In the genomic region with DNA sequence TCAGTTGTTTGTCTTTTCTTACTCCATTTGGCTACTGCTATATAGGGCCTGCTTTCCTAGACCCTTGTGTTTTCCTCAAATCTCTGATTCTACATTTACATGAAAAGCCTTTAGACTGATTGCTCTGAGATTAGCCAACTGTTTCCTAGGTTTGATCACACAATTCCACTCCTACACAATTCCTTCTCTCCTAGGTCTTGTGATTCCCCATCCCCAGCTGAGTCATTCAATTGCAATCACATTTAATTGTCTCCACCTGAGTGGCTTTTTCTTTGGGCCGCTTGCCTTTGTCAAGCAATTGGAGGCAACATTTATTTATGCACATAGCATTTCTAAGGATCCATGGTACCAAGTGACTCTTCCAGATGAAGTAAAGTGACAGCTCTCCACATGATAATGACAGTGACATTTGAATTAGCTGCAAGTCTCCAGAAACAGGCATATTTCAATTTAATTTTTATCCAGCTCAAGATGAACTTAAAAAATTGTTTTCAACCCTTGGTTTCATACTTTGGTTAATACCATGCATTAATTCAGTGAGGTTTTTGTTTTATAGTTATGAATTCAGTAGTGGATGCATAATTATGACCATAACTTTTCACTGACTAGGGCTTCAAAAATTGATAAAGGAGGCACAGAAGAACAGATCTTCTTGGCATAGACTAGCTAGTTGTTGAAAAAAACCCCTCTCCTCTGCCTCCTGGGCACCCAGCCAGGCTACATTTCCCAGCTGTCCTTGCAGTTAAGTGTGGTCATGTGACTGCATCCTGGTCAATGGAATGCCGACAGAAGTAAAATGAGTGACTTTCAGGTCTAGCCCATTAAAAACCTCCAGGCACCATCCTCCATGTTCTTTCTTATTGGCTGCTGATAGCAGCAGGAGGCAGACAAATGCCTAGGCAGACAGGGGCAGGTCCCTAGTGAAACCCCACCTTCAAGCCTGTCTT, we compare ENCODE assay signal across 10 cellular contexts.
DNase-seq lines count a peak whose midpoint lies in the region; ATAC-seq and TF ChIP-seq lines count a peak whose summit lies in the region.
"Had no signal": no experiment of that assay in that cellular context is flagged by ENCODE, and none has a peak within 500 bp of the region (broad histone marks: within the 10 kb centered on the region; RNA-seq: fewer than 3 reads in every experiment).

No MANE protein-coding gene starts in this region.

- ATAC-seq in GM21723 (IDR thresholded peaks at IDR 0.05; ENCODE audit: unreplicated experiment) (no peak), HG02938 (IDR thresholded peaks at IDR 0.05; ENCODE audit: unreplicated experiment) (no peak), GM18511 (IDR thresholded peaks at IDR 0.05; ENCODE audit: unreplicated experiment) (no peak)

- H3K36me3 ChIP-seq in HUES48 (ENCODE audit: control insufficient read depth, insufficient read depth, low read length) (0 out of 2 replicates have a peak, but pooled peaks cover 4% of the 10 kb centered on the region), brain microvascular endothelial cell (replicated peaks) (no peaks in the 10 kb centered on the region)
- H3K36me3 ChIP-seq: suprapubic skin had no signal

- H3K9me3 ChIP-seq in HUES48 (ENCODE audit: control insufficient read depth, insufficient read depth, low read length): peaks cover 49% of the 10 kb centered on the region
- H3K9me3 ChIP-seq: suprapubic skin had no signal

- 0 out of 2 replicates have a peak, but pooled peaks cover 5% of the 10 kb centered on the region for H3K4me1 ChIP-seq in HUES48 (ENCODE audit: control insufficient read depth, insufficient read depth, low read length)
- H3K4me1 ChIP-seq: suprapubic skin had no signal

- H3K27me3 ChIP-seq in HUES48 (ENCODE audit: control insufficient read depth, insufficient read depth, low read length) (no peaks in the 10 kb centered on the region), brain microvascular endothelial cell (replicated peaks) (no peaks in the 10 kb centered on the region)
- H3K27me3 ChIP-seq: suprapubic skin had no signal

- DNase-seq in AG08395 (ENCODE audit: low spot score) (peak; percentile 65), brain microvascular endothelial cell (peak; percentile 27), kidney glomerular epithelial cell (lab: John Stamatoyannopoulos, UW) (peak; percentile 82)
- no peak for DNase-seq in stimulated activated CD4-positive, alpha-beta T cell treated with anti-CD3 and anti-CD28 coated beads, Interleukin-1b, Interleukin-23, amount 100 ng/mL, for 48 hours
- DNase-seq: small intestine had no signal

- no peak for TF ChIP-seq CTCF in brain microvascular endothelial cell (IDR thresholded peaks at IDR 0.05; ENCODE audit: low read depth, low read length, missing control alignments)

- H3K4me3 ChIP-seq in HUES48 (ENCODE audit: low read depth, low read length): peak overlapping the region; percentile 29; the same call in 1 of the 2 replicates
- H3K4me3 ChIP-seq in brain microvascular endothelial cell (ENCODE audit: low read depth, low read length): no peak overlapping the region
- H3K4me3 ChIP-seq: suprapubic skin had no signal

- in situ Hi-C loops in brain microvascular endothelial cell (cut with HindIII; ENCODE audit: low pct_ligation_motif_present, low sequenced_read_pairs): no loop called here

- 0 out of 2 replicates have a peak overlapping the region, but pooled peaks have one; percentile 2 for H3K9ac ChIP-seq in HUES48 (ENCODE audit: low read depth, low read length)

- peak overlapping the region; percentile 94 for H3K27ac ChIP-seq in HUES48 (ENCODE audit: low read depth, low read length)
- peak overlapping the region; percentile 37 for H3K27ac ChIP-seq in brain microvascular endothelial cell
- H3K27ac ChIP-seq: suprapubic skin had no signal
